15 cellular contexts compared by ENCODE assay signal in the genomic region with DNA sequence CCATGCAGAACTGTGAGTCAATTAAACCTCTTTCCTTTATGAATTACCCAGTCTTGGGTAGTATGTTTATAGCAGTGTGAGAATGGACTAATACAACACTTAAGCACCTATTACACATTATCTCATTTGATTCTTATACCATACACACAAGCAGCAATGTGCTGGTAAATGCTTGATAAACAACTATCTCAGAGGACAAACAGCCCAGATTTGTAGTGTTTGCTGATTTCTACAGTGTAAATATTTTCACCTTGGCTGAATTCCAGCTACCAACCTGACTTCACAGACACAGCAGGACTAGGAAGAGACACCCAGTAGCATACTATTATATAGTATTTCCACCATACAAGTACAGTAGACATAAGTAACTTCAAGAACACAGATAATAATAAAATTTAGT.
DNase-seq lines count a peak whose midpoint lies in the region; ATAC-seq and TF ChIP-seq lines count a peak whose summit lies in the region.
"Had no signal": no experiment of that assay in that cellular context is flagged by ENCODE, and none has a peak within 500 bp of the region (broad histone marks: within the 10 kb centered on the region; RNA-seq: fewer than 3 reads in every experiment).

No MANE protein-coding gene starts in this region.

- no peak for TF ChIP-seq CTCF in omental fat pad (IDR thresholded peaks at IDR 0.05)

- DNase-seq in NCI-H1436 (lab: John Stamatoyannopoulos, UW), result peak; percentile 5
- no peak for DNase-seq in NCI-H1436 treated with DMSO at 0.1 percent for 48 hours (lab: John Stamatoyannopoulos, UW)
- peak; percentile 1 for DNase-seq in NCI-H146 treated with DMSO at 0.1 percent for 48 hours (lab: John Stamatoyannopoulos, UW; ENCODE audit: unreplicated experiment)
- DNase-seq in NCI-H748 treated with DMSO at 0.1 percent for 48 hours (lab: John Stamatoyannopoulos, UW), result peak; percentile 88
- no peak for DNase-seq in left cardiac atrium
- DNase-seq in HK-2 (ENCODE audit: unreplicated experiment), result no peak
- DNase-seq in omental fat pad (ENCODE audit: low spot score), result no peak
- DNase-seq: DMS79 treated with DMSO at 0.1 percent for 48 hours, GOT3, KBM-7, NCI-H1694, NCI-H526 had no signal

- ATAC-seq in left cardiac atrium (no peak), GM19324 (IDR thresholded peaks at IDR 0.05; ENCODE audit: low FRiP score, unreplicated experiment) (no peak), omental fat pad (ENCODE audit: low FRiP score) (no peak)
- ATAC-seq: Panc1, Right ventricle myocardium inferior had no signal

- intact Hi-C loops in left cardiac atrium (cut with DNase I), result no loop called here

Comparison
In these comparisons a context has a peak if more than half of its experiments do, and no peak if none do; other contexts are left out.
1. DNase-seq: peak in NCI-H1436 (single experiment), NCI-H146 treated with DMSO at 0.1 percent for 48 hours (single experiment) and NCI-H748 treated with DMSO at 0.1 percent for 48 hours (single experiment); none in NCI-H1436 treated with DMSO at 0.1 percent for 48 hours (single experiment), left cardiac atrium (single experiment), HK-2 (single experiment) and omental fat pad (single experiment).